ENCODE assay signal across 18 cellular contexts in genomic region chr3:78023257-78023656, GRCh38.
DNase-seq lines count a peak whose midpoint lies in the region; ATAC-seq, FAIRE-seq and TF ChIP-seq lines count a peak whose summit lies in the region.
"Had no signal": no experiment of that assay in that cellular context is flagged by ENCODE, and none has a peak within 500 bp of the region (broad histone marks: within the 10 kb centered on the region; RNA-seq: fewer than 3 reads in every experiment).

No MANE protein-coding gene starts in this region.

- no peak overlapping the region for H2AK5ac ChIP-seq in H1 (ENCODE audit: low read depth, low read length)

- H3K27me3 ChIP-seq in HepG2 (ENCODE audit: control insufficient read depth in 1 of 2, insufficient read depth in 2 of 2, low read length in 2 of 2) (no peaks in the 10 kb centered on the region), right lobe of liver (no peaks in the 10 kb centered on the region), Karpas-422 (ENCODE audit: low read length) (no peaks in the 10 kb centered on the region), H1 (replicated peaks in 1 of 4; ENCODE audit: control insufficient read depth in 3 of 4, extremely low read depth in 1 of 4, insufficient read depth in 3 of 4, low read length in 3 of 4) (no peaks in the 10 kb centered on the region)

- H2BK5ac ChIP-seq in H1 (ENCODE audit: low read depth, low read length): no peak overlapping the region

- H3K36me3 ChIP-seq in HepG2 (replicated peaks in 1 of 2; ENCODE audit: control insufficient read depth in 1 of 2, insufficient read depth in 2 of 2, low read length in 2 of 2) (no peaks in the 10 kb centered on the region), right lobe of liver (no peaks in the 10 kb centered on the region), Karpas-422 (ENCODE audit: insufficient read depth, low read length) (no peaks in the 10 kb centered on the region), H1 (ENCODE audit: control insufficient read depth in 2 of 4, insufficient read depth in 4 of 4, low read length in 3 of 4) (no peaks in the 10 kb centered on the region)

- 68% methylated on average over 3 of the region's 3 CpGs for WGBS in HepG2 (ENCODE audit: low lambda C conversion rate)
- WGBS in right lobe of liver (ENCODE audit: insufficient coverage, low coverage, low lambda C conversion rate, missing lambda C conversion rate): 88% methylated on average over 3 of the region's 3 CpGs
- 93% methylated on average over 3 of the region's 3 CpGs; no CpG with 5 or more reads in 1 of the 2 experiments for WGBS in H1 (ENCODE audit: extremely low coverage in 1 of 2, insufficient coverage in 1 of 2, insufficient read length in 1 of 2, insufficient replicate concordance in 2 of 2, low coverage in 1 of 2, low lambda C conversion rate in 2 of 2, missing lambda C conversion rate in 1 of 2), 2 experiments

- H4K8ac ChIP-seq in H1 (ENCODE audit: extremely low read depth, insufficient read depth, low read length): no peak overlapping the region

- CTCF ChIA-PET in HepG2 (lab: Yijun Ruan, JAX; ENCODE audit: low intra/inter-chr PET ratio, low total read pairs) (no interaction called here), H1 (lab: Charles Lee; ENCODE audit: partially characterized antibody) (no interaction called here)

- no peaks in the 10 kb centered on the region for H3K9me2 ChIP-seq in Karpas-422 (replicated peaks; ENCODE audit: insufficient read depth, low read length)

- no peak overlapping the region for H3K56ac ChIP-seq in H1 (replicated peaks; ENCODE audit: insufficient read length, low read depth, low read length)

- no peaks in the 10 kb centered on the region for H3K79me2 ChIP-seq in HepG2 (ENCODE audit: insufficient read depth, low read length)
- H3K79me2 ChIP-seq in Karpas-422 (ENCODE audit: low read length): no peaks in the 10 kb centered on the region
- no peaks in the 10 kb centered on the region for H3K79me2 ChIP-seq in H1 (ENCODE audit: control insufficient read depth in 1 of 2, insufficient read depth in 2 of 2, low read length in 2 of 2)

- no peak for TF ChIP-seq POLR2A in HepG2 (IDR thresholded peaks at IDR 0.05; ENCODE audit: insufficient read depth in 1 of 2, low read depth in 2 of 2, low read length in 2 of 2)
- no peak for TF ChIP-seq POLR2A in right lobe of liver (IDR thresholded peaks at IDR 0.05)
- no peak for TF ChIP-seq POLR2A in H1 (IDR thresholded peaks at IDR 0.05; ENCODE audit: control extremely low read depth in 1 of 2, low read depth in 2 of 2, low read length in 2 of 2)

- H2BK120ac ChIP-seq in H1 (replicated peaks; ENCODE audit: low read depth, low read length): no peak overlapping the region

- no peak overlapping the region for H3K18ac ChIP-seq in H1 (ENCODE audit: extremely low read depth, low read length)

- H2BK20ac ChIP-seq in H1 (ENCODE audit: low read length): no peak overlapping the region

- POLR2A ChIA-PET in HepG2 (lab: Yijun Ruan, JAX) (no interaction called here), H1 (lab: Charles Lee; ENCODE audit: partially characterized antibody) (no interaction called here)

- H4K20me1 ChIP-seq in HepG2 (ENCODE audit: insufficient read depth, low read length) (no peaks in the 10 kb centered on the region), Karpas-422 (ENCODE audit: insufficient read depth, low read depth, low read length) (no peaks in the 10 kb centered on the region), H1 (replicated peaks in 1 of 2; ENCODE audit: control insufficient read depth in 1 of 2, insufficient read depth in 2 of 2, low read length in 2 of 2) (no peaks in the 10 kb centered on the region)

- H3K23ac ChIP-seq in H1 (ENCODE audit: insufficient read length): no peak overlapping the region

- TF ChIP-seq RAD21 in HepG2 (CRISPR knock-in tag; IDR thresholded peaks at IDR 0.05) (no peak), H1 (IDR thresholded peaks at IDR 0.05 in 1 of 2, conservative IDR thresholded peaks at IDR 0.05 in 1 of 2; ENCODE audit: low read depth in 2 of 2, low read length in 2 of 2) (no peak)

- ATAC-seq in HepG2: no peak
- ATAC-seq in right lobe of liver: no peak
- no peak for ATAC-seq in HG02852 (IDR thresholded peaks at IDR 0.05; ENCODE audit: unreplicated experiment)
- ATAC-seq: CD8-positive, alpha-beta T cell; HCT116 had no signal

- H4K5ac ChIP-seq in H1 (ENCODE audit: insufficient read length, low read depth, low read length): no peak overlapping the region

- no peak overlapping the region for H2BK12ac ChIP-seq in H1 (ENCODE audit: low read depth, low read length)

- H3K9me3 ChIP-seq in HepG2 (ENCODE audit: low read length) (no peaks in the 10 kb centered on the region), right lobe of liver (no peaks in the 10 kb centered on the region), Karpas-422 (ENCODE audit: low read length) (no peaks in the 10 kb centered on the region), H1 (ENCODE audit: insufficient read depth in 2 of 2, low read depth in 1 of 2, low read length in 1 of 2) (no peaks in the 10 kb centered on the region)
- H3K9me3 ChIP-seq: Caco-2 had no signal

- H3K4me1 ChIP-seq in HepG2 (ENCODE audit: insufficient read depth, low read length) (no peaks in the 10 kb centered on the region), right lobe of liver (no peaks in the 10 kb centered on the region), Karpas-422 (ENCODE audit: low read length) (peaks cover 8% of the 10 kb centered on the region), H1 (replicated peaks in 1 of 4; ENCODE audit: control insufficient read depth in 3 of 4, insufficient read depth in 4 of 4, low read length in 3 of 4) (no peaks in the 10 kb centered on the region)
- H3K4me1 ChIP-seq: Caco-2 had no signal

- H2AFZ ChIP-seq in HepG2 (ENCODE audit: low read length) (no peak overlapping the region), Karpas-422 (ENCODE audit: low read length) (0 out of 2 replicates have a peak overlapping the region, but pooled peaks have one; percentile 72), H1 (ENCODE audit: low read length) (no peak overlapping the region)
- H2AFZ ChIP-seq: GM23248 had no signal

- BruUV-seq in HepG2 (replicated peaks; lab: Mats Ljungman, UMichigan): no TSS peak

- no peak overlapping the region for H4K91ac ChIP-seq in H1 (replicated peaks; ENCODE audit: insufficient read length, low read length)

- TF ChIP-seq CTCF in HepG2 (CRISPR knock-in tag; IDR thresholded peaks at IDR 0.05) (no peak), right lobe of liver (IDR thresholded peaks at IDR 0.05) (no peak), H1 (IDR thresholded peaks at IDR 0.05; ENCODE audit: control extremely low read depth in 1 of 3, insufficient read depth in 1 of 3, low read depth in 1 of 3, low read length in 3 of 3) (no peak)

- H3K27ac ChIP-seq in HepG2 (ENCODE audit: extremely low read length, insufficient read depth, low read length): no peak overlapping the region
- H3K27ac ChIP-seq in right lobe of liver: no peak overlapping the region
- H3K27ac ChIP-seq in Karpas-422 (ENCODE audit: low read length): no peak overlapping the region
- H3K27ac ChIP-seq in H1 (ENCODE audit: low read depth, low read length): no peak overlapping the region
- H3K27ac ChIP-seq: GM23248 had no signal

- in situ Hi-C loops in HepG2 (cut with HindIII; ENCODE audit: extremely low pct_ligation_motif_present, low pct_unique_long_range_greater_than_20kb): no loop called here

- DNase-seq in HepG2 (ENCODE audit: low spot score): no peak
- DNase-seq in right lobe of liver: no peak
- no peak for DNase-seq in Karpas-422
- no peak for DNase-seq in H1 (ENCODE audit: low read depth in 1 of 2, low spot score in 2 of 2)
- no peak for DNase-seq in activated CD4-positive, CD25-positive, alpha-beta regulatory T cell treated with anti-CD3 and anti-CD28 coated beads, Interleukin-2, amount 50 U/mL, for 72 hours
- DNase-seq: 8988T; C1 segment of cervical spinal cord; Caco-2; CD4-positive, CD25-positive, alpha-beta regulatory T cell; CD8-positive, alpha-beta T cell; DMS153; DND-41; GM23248; H9 had no signal

- no peak overlapping the region for H3K4ac ChIP-seq in H1 (replicated peaks; ENCODE audit: insufficient read length, low read depth, low read length)

- no peaks in the 10 kb centered on the region for H3K23me2 ChIP-seq in H1 (ENCODE audit: low read depth, low read length)

- H3K79me1 ChIP-seq in H1 (ENCODE audit: low read depth, low read length): no peaks in the 10 kb centered on the region

- no peak for FAIRE-seq in HepG2 (lab: Jason Lieb, UNC)
- FAIRE-seq in H1 (lab: Jason Lieb, UNC): no peak
- FAIRE-seq: G401.6, GM12892 had no signal

- H3K14ac ChIP-seq in H1 (ENCODE audit: insufficient read length): no peak overlapping the region

- TF ChIP-seq EP300 in HepG2 (IDR thresholded peaks at IDR 0.05; ENCODE audit: low read depth in 2 of 2, low read length in 2 of 2): no peak
- TF ChIP-seq EP300 in HepG2 (CRISPR knock-in tag; IDR thresholded peaks at IDR 0.05; ENCODE audit: borderline replicate concordance): no peak
- TF ChIP-seq EP300 in H1 (IDR thresholded peaks at IDR 0.05; ENCODE audit: borderline replicate concordance in 1 of 2, low read depth in 2 of 2, low read length in 2 of 2): no peak

- H3K4me3 ChIP-seq in HepG2 (replicated peaks in 1 of 3; ENCODE audit: insufficient read depth in 1 of 3, low read depth in 2 of 3, low read length in 3 of 3): no peak overlapping the region
- H3K4me3 ChIP-seq in right lobe of liver: no peak overlapping the region
- H3K4me3 ChIP-seq in Karpas-422 (ENCODE audit: low read length): no peak overlapping the region
- H3K4me3 ChIP-seq in H1 (ENCODE audit: extremely low read depth in 1 of 4, insufficient read depth in 2 of 4, low read depth in 3 of 4, low read length in 4 of 4): no peak overlapping the region
- H3K4me3 ChIP-seq: GM23248 had no signal

- H2BK15ac ChIP-seq in H1 (ENCODE audit: low read length): no peak overlapping the region

- H3K4me2 ChIP-seq in HepG2 (ENCODE audit: low read depth, low read length): no peak overlapping the region
- no peak overlapping the region for H3K4me2 ChIP-seq in Karpas-422 (ENCODE audit: low read depth, low read length, poor library complexity, severe bottlenecking)
- no peak overlapping the region for H3K4me2 ChIP-seq in H1 (ENCODE audit: insufficient read depth in 1 of 2, low read depth in 2 of 2, low read length in 2 of 2)

- H3K9ac ChIP-seq in HepG2 (ENCODE audit: insufficient read depth, low read depth, low read length): no peak overlapping the region
- no peak overlapping the region for H3K9ac ChIP-seq in Karpas-422 (ENCODE audit: low read length)
- H3K9ac ChIP-seq in H1 (replicated peaks in 1 of 4; ENCODE audit: extremely low read depth in 1 of 4, low read depth in 3 of 4, low read length in 3 of 4): no peak overlapping the region
- H3K9ac ChIP-seq: GM23248 had no signal

- intact Hi-C loops in HepG2 (cut with micrococcal nuclease; ENCODE audit: unreplicated experiment) (no loop called here), right lobe of liver (cut with DNase I) (no loop called here)

TF ChIP-seq in H1, 55 proteins besides CTCF, POLR2A, EP300 and RAD21:
- TF ChIP-seq MAFK (IDR thresholded peaks at IDR 0.05; ENCODE audit: low read depth, low read length) (peak; percentile 41; the same call in 1 of the 2 replicates), POLR2AphosphoS5 (IDR thresholded peaks at IDR 0.05; ENCODE audit: low read depth, low read length) (no peak)
TF ChIP-seq in H1: peak in this region for 1.
